Comparison of ENCODE assay signal across 8 cellular contexts in genomic region chr15:79897380-79897678, GRCh38. TPM values are rescaled to one million over a fixed set of nuclear protein-coding genes. Genes with fewer than 3 reads are reported as not detected.
DNase-seq lines count a peak whose midpoint lies in the region; ATAC-seq lines count a peak whose summit lies in the region.

No MANE protein-coding gene starts in this region.

- peak overlapping the region; percentile 85 for H3K9ac ChIP-seq in iPS-18a (ENCODE audit: low read length)

- peak overlapping the region; percentile 87 for H3K4me3 Mint-ChIP-seq in activated CD4-positive, alpha-beta memory T cell treated with anti-CD3 and anti-CD28 coated beads, Interleukin-2, amount 10 ng/mL, durations not matched to agents 7 days and 5 days
- peak overlapping the region; percentile 85 to 95 for H3K4me3 Mint-ChIP-seq in stimulated activated naive CD8-positive, alpha-beta T cell treated with anti-CD3 and anti-CD28 coated beads, Interleukin-15, amount 100 ng/mL, for 72 hours

- peaks cover 17% of the 10 kb centered on the region for H3K4me1 ChIP-seq in iPS-18a (ENCODE audit: control insufficient read depth, low read depth, low read length)

- peaks cover 36% of the 10 kb centered on the region for H3K36me3 Mint-ChIP-seq in activated CD4-positive, alpha-beta memory T cell treated with anti-CD3 and anti-CD28 coated beads, Interleukin-2, amount 10 ng/mL, durations not matched to agents 7 days and 5 days (ENCODE audit: low read depth)

- H3K27ac ChIP-seq in iPS-18a (ENCODE audit: low read length): peak overlapping the region; percentile 77

- CTCF ChIA-PET in activated CD4-positive, alpha-beta memory T cell treated with anti-CD3 and anti-CD28 coated beads, Interleukin-2, amount 10 ng/mL, durations not matched to agents 7 days and 5 days (lab: Charles Lee): interaction anchor here (0.8 to 3.2 kb wide), 4 partner anchors 25 to 71 kb away, joined by 3 to 19 read pairs (median 4); no protein-coding TSS in a partner anchor

- DNase-seq in DMS79 treated with DMSO at 0.1 percent for 48 hours (lab: John Stamatoyannopoulos, UW) (peak; percentile 17), DMS79 (lab: John Stamatoyannopoulos, UW) (no peak), COR-L47 (lab: John Stamatoyannopoulos, UW) (no peak), NCI-H2029 treated with DMSO at 0.1 percent for 48 hours (lab: John Stamatoyannopoulos, UW) (no peak), GM19238 (ENCODE audit: insufficient read length, low spot score) (no peak)
- DNase-seq in activated CD4-positive, alpha-beta memory T cell treated with anti-CD3 and anti-CD28 coated beads, Interleukin-2, amount 10 ng/mL, durations not matched to agents 7 days and 5 days: no peak
- DNase-seq in stimulated activated naive CD8-positive, alpha-beta T cell treated with anti-CD3 and anti-CD28 coated beads, Interleukin-15, amount 100 ng/mL, for 72 hours: no peak

- H3K27me3 Mint-ChIP-seq in activated CD4-positive, alpha-beta memory T cell treated with anti-CD3 and anti-CD28 coated beads, Interleukin-2, amount 10 ng/mL, durations not matched to agents 7 days and 5 days: no peaks in the 10 kb centered on the region
- H3K27me3 Mint-ChIP-seq in stimulated activated naive CD8-positive, alpha-beta T cell treated with anti-CD3 and anti-CD28 coated beads, Interleukin-15, amount 100 ng/mL, for 72 hours: no peaks in the 10 kb centered on the region

- POLR2A ChIA-PET in activated CD4-positive, alpha-beta memory T cell treated with anti-CD3 and anti-CD28 coated beads, Interleukin-2, amount 10 ng/mL, durations not matched to agents 7 days and 5 days (lab: Charles Lee): interaction anchor here (0.8 to 6.4 kb wide), 19 partner anchors 11 to 260 kb away, joined by 3 to 129 read pairs (median 5); partner anchors contain the start of gene BCL2A1

- no peaks in the 10 kb centered on the region for H3K9me3 Mint-ChIP-seq in activated CD4-positive, alpha-beta memory T cell treated with anti-CD3 and anti-CD28 coated beads, Interleukin-2, amount 10 ng/mL, durations not matched to agents 7 days and 5 days
- peaks cover 4 to 8% of the 10 kb centered on the region in 2 donors for H3K9me3 Mint-ChIP-seq in stimulated activated naive CD8-positive, alpha-beta T cell treated with anti-CD3 and anti-CD28 coated beads, Interleukin-15, amount 100 ng/mL, for 72 hours

- H3K4me3 ChIP-seq in iPS-18a (ENCODE audit: low read length): peak overlapping the region; percentile 89

- H3K4me1 Mint-ChIP-seq in activated CD4-positive, alpha-beta memory T cell treated with anti-CD3 and anti-CD28 coated beads, Interleukin-2, amount 10 ng/mL, durations not matched to agents 7 days and 5 days: peaks cover 48% of the 10 kb centered on the region
- peaks cover 42% of the 10 kb centered on the region for H3K4me1 Mint-ChIP-seq in stimulated activated naive CD8-positive, alpha-beta T cell treated with anti-CD3 and anti-CD28 coated beads, Interleukin-15, amount 100 ng/mL, for 72 hours

- ATAC-seq in stimulated activated naive CD8-positive, alpha-beta T cell treated with anti-CD3 and anti-CD28 coated beads, Interleukin-15, amount 100 ng/mL, for 72 hours: no peak

- H3K27ac Mint-ChIP-seq in activated CD4-positive, alpha-beta memory T cell treated with anti-CD3 and anti-CD28 coated beads, Interleukin-2, amount 10 ng/mL, durations not matched to agents 7 days and 5 days: peak overlapping the region; percentile 95
- peak overlapping the region; percentile 93 to 97 for H3K27ac Mint-ChIP-seq in stimulated activated naive CD8-positive, alpha-beta T cell treated with anti-CD3 and anti-CD28 coated beads, Interleukin-15, amount 100 ng/mL, for 72 hours

- no peaks in the 10 kb centered on the region for H3K36me3 ChIP-seq in iPS-18a (ENCODE audit: control insufficient read depth, low read depth, low read length)

- no peaks in the 10 kb centered on the region for H3K9me3 ChIP-seq in iPS-18a (ENCODE audit: control insufficient read depth, low read depth, low read length)

- no peaks in the 10 kb centered on the region for H3K27me3 ChIP-seq in iPS-18a (ENCODE audit: control insufficient read depth, insufficient read depth, low read length)

RNA-seq across cellular contexts. Expression of gene MTHFS, which starts 0.5 kb away (rescaled TPM):
- 10 to 100 TPM; 20.2 to 22.6 TPM for total RNA-seq in activated CD4-positive, alpha-beta memory T cell treated with anti-CD3 and anti-CD28 coated beads, Interleukin-2, amount 10 ng/mL, durations not matched to agents 7 days and 5 days
